In genomic region chrX:135985123-135985973, GRCh38 we compare ENCODE assay signal across 8 cellular contexts. TPM values are rescaled to one million over a fixed set of nuclear protein-coding genes. Genes with fewer than 3 reads are reported as not detected.
DNase-seq lines count a peak whose midpoint lies in the region; ATAC-seq and TF ChIP-seq lines count a peak whose summit lies in the region.

SLC9A6 (plus strand) TSS chrX:135985435; CDS start chrX:135985659, 224 bp downstream.

- DNase-seq in A673 (ENCODE audit: low spot score) (peak; percentile 72), NCI-H2196 (lab: John Stamatoyannopoulos, UW; ENCODE audit: unreplicated experiment) (peak; percentile 60)
- peak; percentile 44 for DNase-seq in activated CD4-positive, alpha-beta T cell treated with anti-CD3 and anti-CD28 coated beads for 1 hour
- DNase-seq in stimulated activated CD4-positive, alpha-beta T cell treated with anti-CD3 and anti-CD28 coated beads, Interleukin-1b, Interleukin-23, amount 100 ng/mL, for 24 hours (ENCODE audit: low read depth in 4 of 4, low spot score in 1 of 4) = peak in 3 of 4 experiments; percentile 27 to 53 (median 50)

- TF ChIP-seq CTCF in A673 (conservative IDR thresholded peaks at IDR 0.05; ENCODE audit: low read depth, low read length) = no peak

- CTCF ChIA-PET in A673 (lab: Charles Lee) = no interaction called here

- peak; percentile 84 for ATAC-seq in GM18520 (IDR thresholded peaks at IDR 0.05; ENCODE audit: unreplicated experiment)
- peak; percentile 96 for ATAC-seq in HG03039 (IDR thresholded peaks at IDR 0.05; ENCODE audit: unreplicated experiment)

- intact Hi-C loops in A673 (cut with micrococcal nuclease; ENCODE audit: unreplicated experiment) = no loop called here

- H3K27ac ChIP-seq in A673 (ENCODE audit: low read depth, low read length, poor library complexity, severe bottlenecking) = peak within 1 kb of the TSS; percentile 57
- H3K27ac ChIP-seq in cingulate gyrus (ENCODE audit: low read depth, low read length) = peak within 1 kb of the TSS; percentile 65
- peak within 1 kb of the TSS; percentile 63 for H3K27ac ChIP-seq in layer of hippocampus (ENCODE audit: low read depth, low read length)

- H3K27me3 ChIP-seq in A673 (replicated peaks; ENCODE audit: insufficient read depth, low read depth, low read length, poor library complexity) = no peaks in the 10 kb centered on the region
- no peaks in the 10 kb centered on the region for H3K27me3 ChIP-seq in layer of hippocampus (ENCODE audit: control insufficient read depth, insufficient read depth, low read length)

- POLR2A ChIA-PET in A673 (lab: Charles Lee; ENCODE audit: low non-redundant PET) = no interaction called here

- H3K4me1 ChIP-seq in A673 (ENCODE audit: insufficient read depth, low read length, poor library complexity, severe bottlenecking) = no peaks in the 10 kb centered on the region

- BruUV-seq in A673 (replicated peaks; lab: Mats Ljungman, UMichigan) = no TSS peak

- no peaks in the 10 kb centered on the region for H3K36me3 ChIP-seq in A673 (ENCODE audit: insufficient read depth, low read length, poor library complexity, severe bottlenecking)

- H3K4me3 ChIP-seq in A673 (ENCODE audit: low read depth, low read length, poor library complexity, severe bottlenecking) = peak within 1 kb of the TSS; percentile 69

- H3K9me3 ChIP-seq in A673 (ENCODE audit: low read depth, low read length, poor library complexity, severe bottlenecking) = no peaks in the 10 kb centered on the region

RNA-seq across cellular contexts. Expression of gene SLC9A6, which starts in this region (rescaled TPM):
- total RNA-seq in A673 (2021) = 13.0 and 14.3 TPM in 2 replicates

Comparison
In these comparisons a context has a peak if more than half of its experiments do, and no peak if none do; other contexts are left out.
1. Peak in every context shown above with its lines: DNase-seq, ATAC-seq, H3K4me3 ChIP-seq and H3K27ac ChIP-seq.